8 cellular contexts compared by ENCODE assay signal in the genomic region with DNA sequence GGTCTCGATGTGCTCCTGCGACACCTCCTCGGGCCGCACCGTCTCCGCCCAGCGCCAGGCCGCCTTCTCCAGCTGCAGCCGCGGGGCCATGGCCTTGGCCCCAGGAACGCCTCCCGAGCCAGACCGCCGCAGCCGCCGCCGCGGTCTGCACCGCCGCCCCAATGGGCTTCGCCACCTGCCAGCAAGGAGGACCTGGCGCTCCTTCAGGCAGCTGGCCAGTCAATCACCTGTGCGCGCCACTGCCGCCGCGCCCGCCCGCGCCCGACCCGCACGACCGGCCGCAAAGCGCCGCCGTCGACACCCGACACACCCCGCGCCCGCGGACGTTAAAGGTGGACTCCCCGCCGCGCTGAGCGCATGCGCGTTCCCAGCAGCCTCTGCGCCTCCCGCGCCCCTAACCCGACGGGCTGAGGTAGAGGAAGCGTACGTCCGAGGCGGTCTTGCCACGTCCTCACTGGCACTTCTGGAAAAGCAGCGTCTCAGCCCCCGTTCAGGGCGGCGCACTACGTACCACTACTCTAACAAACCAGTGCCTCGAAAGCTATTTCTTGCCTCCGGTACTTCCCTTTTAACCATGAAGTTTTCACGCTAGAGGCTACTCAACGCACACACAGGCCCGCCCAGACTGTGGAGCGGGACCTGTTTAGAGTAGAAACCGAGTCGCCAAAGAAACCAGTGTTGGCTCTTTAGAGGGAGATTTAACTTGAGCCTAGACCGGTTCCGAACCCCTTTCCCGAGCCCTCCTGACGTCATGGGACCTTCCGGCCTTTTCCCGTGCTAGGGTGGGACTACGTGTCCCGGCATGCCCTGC. TPM values are rescaled to one million over a fixed set of nuclear protein-coding genes. Genes with fewer than 3 reads are reported as not detected.
DNase-seq lines count a peak whose midpoint lies in the region; ATAC-seq and TF ChIP-seq lines count a peak whose summit lies in the region.

A gene with protein sequence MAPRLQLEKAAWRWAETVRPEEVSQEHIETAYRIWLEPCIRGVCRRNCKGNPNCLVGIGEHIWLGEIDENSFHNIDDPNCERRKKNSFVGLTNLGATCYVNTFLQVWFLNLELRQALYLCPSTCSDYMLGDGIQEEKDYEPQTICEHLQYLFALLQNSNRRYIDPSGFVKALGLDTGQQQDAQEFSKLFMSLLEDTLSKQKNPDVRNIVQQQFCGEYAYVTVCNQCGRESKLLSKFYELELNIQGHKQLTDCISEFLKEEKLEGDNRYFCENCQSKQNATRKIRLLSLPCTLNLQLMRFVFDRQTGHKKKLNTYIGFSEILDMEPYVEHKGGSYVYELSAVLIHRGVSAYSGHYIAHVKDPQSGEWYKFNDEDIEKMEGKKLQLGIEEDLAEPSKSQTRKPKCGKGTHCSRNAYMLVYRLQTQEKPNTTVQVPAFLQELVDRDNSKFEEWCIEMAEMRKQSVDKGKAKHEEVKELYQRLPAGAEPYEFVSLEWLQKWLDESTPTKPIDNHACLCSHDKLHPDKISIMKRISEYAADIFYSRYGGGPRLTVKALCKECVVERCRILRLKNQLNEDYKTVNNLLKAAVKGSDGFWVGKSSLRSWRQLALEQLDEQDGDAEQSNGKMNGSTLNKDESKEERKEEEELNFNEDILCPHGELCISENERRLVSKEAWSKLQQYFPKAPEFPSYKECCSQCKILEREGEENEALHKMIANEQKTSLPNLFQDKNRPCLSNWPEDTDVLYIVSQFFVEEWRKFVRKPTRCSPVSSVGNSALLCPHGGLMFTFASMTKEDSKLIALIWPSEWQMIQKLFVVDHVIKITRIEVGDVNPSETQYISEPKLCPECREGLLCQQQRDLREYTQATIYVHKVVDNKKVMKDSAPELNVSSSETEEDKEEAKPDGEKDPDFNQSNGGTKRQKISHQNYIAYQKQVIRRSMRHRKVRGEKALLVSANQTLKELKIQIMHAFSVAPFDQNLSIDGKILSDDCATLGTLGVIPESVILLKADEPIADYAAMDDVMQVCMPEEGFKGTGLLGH (minus strand): TSS at position 282 of the 811 bp plus-strand sequence. CDS start 192 bp downstream, at position 90.

- ATAC-seq in HG02884 (IDR thresholded peaks at IDR 0.05; ENCODE audit: unreplicated experiment) (peak; percentile 59), heart left ventricle (peak; percentile 97 to 99 (median 98))

- DNase-seq in GM13976 (ENCODE audit: low spot score): peak; percentile 94
- peak; percentile 63 for DNase-seq in NCI-H146 treated with DMSO at 0.1 percent for 48 hours (lab: John Stamatoyannopoulos, UW; ENCODE audit: unreplicated experiment)
- peak; percentile 93 to 98 (median 94) for DNase-seq in T-helper 1 cell
- DNase-seq in adrenal gland: peak; percentile 94 to 99 (median 98)
- DNase-seq in heart left ventricle: peak; percentile 97 to 99 (median 98)
- peak; percentile 98 for DNase-seq in pons (ENCODE audit: low spot score)
- peak; percentile 98 for DNase-seq in transverse colon

- TF ChIP-seq POLR2A in adrenal gland (IDR thresholded peaks at IDR 0.05): peak; percentile 96 to 97
- peak in 1 of 2 donors; percentile 93 for TF ChIP-seq POLR2A in heart left ventricle (IDR thresholded peaks at IDR 0.05)
- peak; percentile 98 for TF ChIP-seq POLR2A in transverse colon (IDR thresholded peaks at IDR 0.05)

- intact Hi-C loops in adrenal gland (cut with DNase I): no loop called here
- intact Hi-C loops in heart left ventricle (cut with DNase I): loop anchor here in 1 of 10 donors (1.0 kb wide), 1 partner anchor 34 kb away; no protein-coding TSS in a partner anchor
- intact Hi-C loops in transverse colon (cut with DNase I; ENCODE audit: low total_unique reads): no loop called here

- H3K4me1 ChIP-seq in adrenal gland (replicated peaks in 1 of 2) (peaks cover 18 to 26% of the 10 kb centered on the region in 2 donors), heart left ventricle (peaks cover 0 to 35% (median 21%) of the 10 kb centered on the region in 12 donors), transverse colon (peaks cover 7 to 39% (median 18%) of the 10 kb centered on the region in 4 donors)

- H3K4me3 ChIP-seq in adrenal gland: peak within 1 kb of the TSS; percentile 81 to 93 (median 90)
- peak within 1 kb of the TSS; percentile 66 to 100 (median 96) for H3K4me3 ChIP-seq in heart left ventricle
- H3K4me3 ChIP-seq in transverse colon: peak within 1 kb of the TSS; percentile 51 to 99 (median 90)

- no peaks in the 10 kb centered on the region for H3K36me3 ChIP-seq in adrenal gland (replicated peaks in 1 of 2)
- no peaks in the 10 kb centered on the region for H3K36me3 ChIP-seq in heart left ventricle
- H3K36me3 ChIP-seq in transverse colon: no peaks in the 10 kb centered on the region

- WGBS in adrenal gland, 4 donors: 0 to 1% (median 1%) methylated on average over 28 to 82 of the region's 82 CpGs
- WGBS in heart left ventricle, 4 donors: 0 to 1% (median 0%) methylated on average over 45 to 82 of the region's 82 CpGs
- WGBS in transverse colon (ENCODE audit: low coverage in 1 of 2), 2 donors: 0% methylated on average over 82 of the region's 82 CpGs; no CpG with 5 or more reads in 1 of the 2 donors

- H3K27ac ChIP-seq in adrenal gland: peak within 1 kb of the TSS; percentile 99 to 100 (median 99)
- H3K27ac ChIP-seq in heart left ventricle: peak within 1 kb of the TSS; percentile 98 to 100 (median 100)
- H3K27ac ChIP-seq in transverse colon: peak within 1 kb of the TSS; percentile 96 to 100 (median 98)

- no peak for TF ChIP-seq EP300 in transverse colon (IDR thresholded peaks at IDR 0.05; ENCODE audit: low read depth)

- in situ Hi-C loops in GM13976 (cut with MboI; ENCODE audit: low sequenced_read_pairs, unreplicated experiment) (no loop called here), transverse colon (cut with MboI; ENCODE audit: low pct_ligation_motif_present in 1 of 4, low pct_unique_long_range_greater_than_20kb in 1 of 4, low sequenced_read_pairs in 3 of 4) (no loop called here)

- H3K27me3 ChIP-seq in adrenal gland: no peaks in the 10 kb centered on the region
- no peaks in the 10 kb centered on the region for H3K27me3 ChIP-seq in heart left ventricle
- H3K27me3 ChIP-seq in transverse colon: no peaks in the 10 kb centered on the region

- H3K9me3 ChIP-seq in adrenal gland (replicated peaks in 1 of 3) (no peaks in the 10 kb centered on the region), heart left ventricle (peaks cover 0 to 3% (median 0%) of the 10 kb centered on the region in 12 donors), transverse colon (no peaks in the 10 kb centered on the region)

- no peak for TF ChIP-seq CTCF in GM13976 (IDR thresholded peaks at IDR 0.05; ENCODE audit: borderline replicate concordance, control extremely low read depth, extremely low read depth, insufficient read depth, missing control alignments)
- no peak for TF ChIP-seq CTCF in adrenal gland (IDR thresholded peaks at IDR 0.05)
- no peak for TF ChIP-seq CTCF in heart left ventricle (IDR thresholded peaks at IDR 0.05)
- TF ChIP-seq CTCF in transverse colon (IDR thresholded peaks at IDR 0.05): no peak

RNA-seq across cellular contexts. Expression of the gene that starts here (rescaled TPM):
- total RNA-seq in adrenal gland (100 to 1,000 TPM in 5 of 8 donors, 10 to 100 TPM in 3; 35.9 to 156 (median 112) TPM), heart left ventricle (10 to 100 TPM; 22.3 to 45.5 (median 39.3) TPM), transverse colon (10 to 100 TPM; 48.4 to 87.3 (median 51.4) TPM)
- polyA plus RNA-seq in adrenal gland (10 to 100 TPM; 47.5 to 95.8 (median 56.9) TPM), heart left ventricle (10 to 100 TPM; 17.3 to 20.9 TPM)

Comparison
In these comparisons a context has a peak if more than half of its experiments do, and no peak if none do; other contexts are left out.
1. Peak in every context shown above with its lines: DNase-seq, ATAC-seq, H3K4me3 ChIP-seq and H3K27ac ChIP-seq.